In the genomic region with DNA sequence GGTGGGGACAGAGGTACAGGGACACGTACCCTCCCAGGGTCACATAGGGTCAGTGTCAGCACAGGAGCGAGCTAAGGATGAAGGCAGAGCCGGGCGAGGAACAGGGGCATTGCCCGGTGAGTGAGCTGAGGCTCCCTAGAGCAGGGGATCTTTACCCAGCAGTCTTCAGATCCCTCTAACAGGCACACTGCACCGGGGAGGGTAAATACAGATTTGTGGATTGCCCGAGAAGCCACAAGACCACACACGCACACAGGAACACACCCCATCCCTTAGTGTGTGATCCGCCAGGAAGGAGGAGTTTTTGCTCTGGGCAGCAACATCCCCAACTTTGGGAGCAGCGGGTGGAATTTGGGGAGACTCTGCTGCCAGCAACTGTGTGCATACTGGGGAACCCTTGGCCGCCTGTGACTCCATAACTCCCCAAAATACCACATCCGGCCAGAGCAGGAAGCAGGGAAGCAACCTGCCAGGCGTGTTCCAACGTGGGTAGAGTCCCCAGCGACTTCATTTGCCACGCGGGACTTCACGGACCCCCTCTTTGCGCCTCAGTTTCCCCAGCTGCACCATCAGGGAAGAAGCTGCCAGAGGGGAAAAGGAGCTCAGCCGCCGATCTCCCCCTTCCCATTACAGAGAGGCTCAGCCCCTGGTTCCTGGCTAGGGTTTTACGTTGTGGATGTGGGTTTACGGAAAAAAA, we compare ENCODE assay signal across 8 cellular contexts. TPM values are rescaled to one million over a fixed set of nuclear protein-coding genes. Genes with fewer than 3 reads are reported as not detected.
DNase-seq lines count a peak whose midpoint lies in the region; ATAC-seq and TF ChIP-seq lines count a peak whose summit lies in the region.

No MANE protein-coding gene starts in this region.

- in situ Hi-C loops in G401 (cut with HindIII; ENCODE audit: low sequenced_read_pairs) = no loop called here

- H3K36me3 Mint-ChIP-seq in activated CD4-positive, alpha-beta memory T cell treated with anti-CD3 and anti-CD28 coated beads, Interleukin-2, amount 10 ng/mL, durations not matched to agents 7 days and 5 days (ENCODE audit: low read depth) = no peaks in the 10 kb centered on the region
- H3K36me3 Mint-ChIP-seq in osteocyte (ENCODE audit: unreplicated experiment) = peaks cover 2% of the 10 kb centered on the region

- H3K4me1 Mint-ChIP-seq in activated CD4-positive, alpha-beta memory T cell treated with anti-CD3 and anti-CD28 coated beads, Interleukin-2, amount 10 ng/mL, durations not matched to agents 7 days and 5 days = peaks cover 26% of the 10 kb centered on the region
- peaks cover 20% of the 10 kb centered on the region for H3K4me1 Mint-ChIP-seq in osteocyte (ENCODE audit: unreplicated experiment)

- no peak for ATAC-seq in GM21360 (IDR thresholded peaks at IDR 0.05; ENCODE audit: unreplicated experiment)

- H3K4me3 Mint-ChIP-seq in activated CD4-positive, alpha-beta memory T cell treated with anti-CD3 and anti-CD28 coated beads, Interleukin-2, amount 10 ng/mL, durations not matched to agents 7 days and 5 days = peak overlapping the region; percentile 83
- peak overlapping the region; percentile 86 for H3K4me3 Mint-ChIP-seq in osteocyte (ENCODE audit: unreplicated experiment)

- H3K4me3 ChIP-seq in Jurkat, Clone E6-1 (ENCODE audit: low read length) = peak overlapping the region; percentile 82
- H3K4me3 ChIP-seq in fibroblast of mammary gland (ENCODE audit: control insufficient read depth, low read depth, low read length) = peak overlapping the region; percentile 64

- H3K27ac Mint-ChIP-seq in activated CD4-positive, alpha-beta memory T cell treated with anti-CD3 and anti-CD28 coated beads, Interleukin-2, amount 10 ng/mL, durations not matched to agents 7 days and 5 days = peak overlapping the region; percentile 91
- H3K27ac Mint-ChIP-seq in osteocyte (ENCODE audit: unreplicated experiment) = peak overlapping the region; percentile 87

- peak; percentile 55 for DNase-seq in G401 (ENCODE audit: low spot score)
- peak; percentile 49 for DNase-seq in Jurkat, Clone E6-1 (ENCODE audit: low read depth, low spot score)
- DNase-seq in activated CD4-positive, alpha-beta memory T cell treated with anti-CD3 and anti-CD28 coated beads, Interleukin-2, amount 10 ng/mL, durations not matched to agents 7 days and 5 days = peak; percentile 68
- peak; percentile 41 for DNase-seq in fibroblast of mammary gland (ENCODE audit: low read depth)
- DNase-seq in osteocyte (ENCODE audit: extremely low spot score, unreplicated experiment) = no peak
- DNase-seq in NCI-H1092 (lab: John Stamatoyannopoulos, UW) = no peak
- DNase-seq in 8988T = no peak

- peaks cover 31% of the 10 kb centered on the region for H3K27me3 Mint-ChIP-seq in activated CD4-positive, alpha-beta memory T cell treated with anti-CD3 and anti-CD28 coated beads, Interleukin-2, amount 10 ng/mL, durations not matched to agents 7 days and 5 days
- peaks cover 31% of the 10 kb centered on the region for H3K27me3 Mint-ChIP-seq in osteocyte (ENCODE audit: unreplicated experiment)

- no peaks in the 10 kb centered on the region for H3K9me3 Mint-ChIP-seq in activated CD4-positive, alpha-beta memory T cell treated with anti-CD3 and anti-CD28 coated beads, Interleukin-2, amount 10 ng/mL, durations not matched to agents 7 days and 5 days
- H3K9me3 Mint-ChIP-seq in osteocyte (ENCODE audit: unreplicated experiment) = no peaks in the 10 kb centered on the region

- POLR2A ChIA-PET in activated CD4-positive, alpha-beta memory T cell treated with anti-CD3 and anti-CD28 coated beads, Interleukin-2, amount 10 ng/mL, durations not matched to agents 7 days and 5 days (lab: Charles Lee) = interaction anchor here (0.7 to 4.2 kb wide), 9 partner anchors 11 to 415 kb away, joined by 3 to 81 read pairs (median 7); a partner anchor contains a TSS

- CTCF ChIA-PET in activated CD4-positive, alpha-beta memory T cell treated with anti-CD3 and anti-CD28 coated beads, Interleukin-2, amount 10 ng/mL, durations not matched to agents 7 days and 5 days (lab: Charles Lee) = interaction anchor here (0.8 to 3.2 kb wide), 14 partner anchors 11 to 270 kb away, joined by 3 to 23 read pairs (median 6); a partner anchor contains a TSS

- TF ChIP-seq CTCF in fibroblast of mammary gland (conservative IDR thresholded peaks at IDR 0.05; ENCODE audit: control insufficient read depth, insufficient read depth, low read depth, low read length) (no peak), osteocyte (IDR thresholded peaks at IDR 0.05) (no peak)

RNA-seq across cellular contexts. Expression of a gene that starts 5.9 kb away (rescaled TPM):
- 10.2 and 11.7 TPM in 2 replicates for total RNA-seq in G401 (2014; rRNA removed; shearing (Covaris generic))
- polyA plus RNA-seq in Jurkat, Clone E6-1 (2012; ENCODE audit: insufficient read depth, insufficient read length) = 65.0 TPM
- 1 to 10 TPM; 1.3 to 1.4 TPM for total RNA-seq in activated CD4-positive, alpha-beta memory T cell treated with anti-CD3 and anti-CD28 coated beads, Interleukin-2, amount 10 ng/mL, durations not matched to agents 7 days and 5 days
- total RNA-seq in osteocyte = 13.2 and 14.9 TPM in 2 replicates

RNA-seq across cellular contexts. Expression of a gene that starts 27.3 kb away (rescaled TPM):
- 292 and 378 TPM in 2 replicates for total RNA-seq in G401 (2014; rRNA removed; shearing (Covaris generic))
- polyA plus RNA-seq in Jurkat, Clone E6-1 (2012; ENCODE audit: insufficient read depth, insufficient read length) = 1,043 TPM
- 100 to 1,000 TPM; 712 to 724 TPM for total RNA-seq in activated CD4-positive, alpha-beta memory T cell treated with anti-CD3 and anti-CD28 coated beads, Interleukin-2, amount 10 ng/mL, durations not matched to agents 7 days and 5 days
- total RNA-seq in osteocyte = 359 and 366 TPM in 2 replicates

RNA-seq across cellular contexts. Expression of a gene that starts 57.6 kb away (rescaled TPM):
- total RNA-seq in G401 (2014; rRNA removed; shearing (Covaris generic)) = 2.7 and 10.4 TPM in 2 replicates
- 9.1 TPM for polyA plus RNA-seq in Jurkat, Clone E6-1 (2012; ENCODE audit: insufficient read depth, insufficient read length)
- total RNA-seq in activated CD4-positive, alpha-beta memory T cell treated with anti-CD3 and anti-CD28 coated beads, Interleukin-2, amount 10 ng/mL, durations not matched to agents 7 days and 5 days = 1 to 10 TPM; 1.1 to 2.0 TPM
- total RNA-seq in osteocyte = 0.65 and 1.5 TPM in 2 replicates

RNA-seq across cellular contexts. Expression of a gene that starts 59.2 kb away (rescaled TPM):
- total RNA-seq in G401 (2014; rRNA removed; shearing (Covaris generic)) = 42.9 and 44.0 TPM in 2 replicates
- 1.2 TPM for polyA plus RNA-seq in Jurkat, Clone E6-1 (2012; ENCODE audit: insufficient read depth, insufficient read length)
- total RNA-seq in activated CD4-positive, alpha-beta memory T cell treated with anti-CD3 and anti-CD28 coated beads, Interleukin-2, amount 10 ng/mL, durations not matched to agents 7 days and 5 days = under 1 TPM; 0.63 to 0.78 TPM
- total RNA-seq in osteocyte = 65.5 and 69.9 TPM in 2 replicates

Comparison
In these comparisons a context has a peak if more than half of its experiments do, and no peak if none do; other contexts are left out.
1. DNase-seq: peak in G401 (single experiment), Jurkat, Clone E6-1 (single experiment), activated CD4-positive, alpha-beta memory T cell treated with anti-CD3 and anti-CD28 coated beads, Interleukin-2, amount 10 ng/mL, durations not matched to agents 7 days and 5 days (single experiment) and fibroblast of mammary gland (single experiment); none in osteocyte (single experiment), NCI-H1092 (single experiment) and 8988T (single experiment).